16 cellular contexts compared by ENCODE assay signal in genomic region chr6:15994814-15995459, GRCh38.
DNase-seq lines count a peak whose midpoint lies in the region; ATAC-seq, FAIRE-seq and TF ChIP-seq lines count a peak whose summit lies in the region.
"Had no signal": no experiment of that assay in that cellular context is flagged by ENCODE, and none has a peak within 500 bp of the region (broad histone marks: within the 10 kb centered on the region; RNA-seq: fewer than 3 reads in every experiment).

No MANE protein-coding gene starts in this region.

- no peak overlapping the region for H3K27ac ChIP-seq in H1 (ENCODE audit: low read depth, low read length)
- H3K27ac ChIP-seq in gastrocnemius medialis: peak overlapping the region in 3 of 4 donors; percentile 19 to 35 (median 34)
- H3K27ac ChIP-seq in testis: peak overlapping the region in 1 of 2 donors; percentile 47
- H3K27ac ChIP-seq: KMS-11 had no signal

- FAIRE-seq in H1 (lab: Jason Lieb, UNC): no peak
- FAIRE-seq: RCC 7860 had no signal

- H3K36me3 ChIP-seq in H1 (ENCODE audit: control insufficient read depth in 2 of 4, insufficient read depth in 4 of 4, low read length in 3 of 4) (no peaks in the 10 kb centered on the region), gastrocnemius medialis (no peaks in the 10 kb centered on the region), testis (ENCODE audit: low read depth, missing control alignments) (no peaks in the 10 kb centered on the region)

- H3K4me3 ChIP-seq in NB4 (ENCODE audit: low read depth, low read length): no peak overlapping the region
- no peak overlapping the region for H3K4me3 ChIP-seq in H1 (ENCODE audit: extremely low read depth in 1 of 4, insufficient read depth in 2 of 4, low read depth in 3 of 4, low read length in 4 of 4)
- no peak overlapping the region for H3K4me3 ChIP-seq in gastrocnemius medialis
- H3K4me3 ChIP-seq in testis: no peak overlapping the region

- intact Hi-C loops in gastrocnemius medialis (cut with DNase I; ENCODE audit: low total_unique reads): no loop called here
- intact Hi-C loops in testis (cut with DNase I; ENCODE audit: low total_unique reads): no loop called here

- H3K9me3 ChIP-seq in H1 (ENCODE audit: insufficient read depth in 2 of 2, low read depth in 1 of 2, low read length in 1 of 2) (no peaks in the 10 kb centered on the region), gastrocnemius medialis (no peaks in the 10 kb centered on the region), testis (no peaks in the 10 kb centered on the region)

- peak overlapping the region; percentile 46; the same call in 1 of the 2 replicates for H2BK12ac ChIP-seq in H1 (ENCODE audit: low read depth, low read length)

- TF ChIP-seq POLR2A in NB4 (IDR thresholded peaks at IDR 0.05; ENCODE audit: extremely low read depth, insufficient read length) (no peak), H1 (IDR thresholded peaks at IDR 0.05; ENCODE audit: control extremely low read depth in 1 of 2, low read depth in 2 of 2, low read length in 2 of 2) (no peak), gastrocnemius medialis (IDR thresholded peaks at IDR 0.05) (no peak), testis (IDR thresholded peaks at IDR 0.05) (no peak)

- peak; percentile 62 for DNase-seq in NK-92 treated with Interleukin-12 subunit alpha and Interleukin-12 subunit beta, amount 100 ng/mL, for 24 hours (lab: John Stamatoyannopoulos, UW)
- DNase-seq in NK-92 (lab: John Stamatoyannopoulos, UW; ENCODE audit: unreplicated experiment) (no peak), NB4 (ENCODE audit: low read depth) (peak; percentile 82), H1 (ENCODE audit: low read depth in 1 of 2, low spot score in 2 of 2) (no peak), gastrocnemius medialis (no peak), testis (no peak), AG20443 (ENCODE audit: low spot score) (no peak)
- DNase-seq: 8988T; activated CD4-positive, alpha-beta T cell treated with anti-CD3 and anti-CD28 coated beads for 1 hour; H7; head of caudate nucleus; naive thymus-derived CD4-positive, alpha-beta T cell; NCI-H510A had no signal

- no peak overlapping the region for H2AK5ac ChIP-seq in H1 (ENCODE audit: low read depth, low read length)

- no peak overlapping the region for H2BK5ac ChIP-seq in H1 (ENCODE audit: low read depth, low read length)

- H2AFZ ChIP-seq in H1 (ENCODE audit: low read length): peak overlapping the region; percentile 55; the same call in 1 of the 2 replicates

- H3K4ac ChIP-seq in H1 (replicated peaks; ENCODE audit: insufficient read length, low read depth, low read length): no peak overlapping the region

- ATAC-seq in gastrocnemius medialis (no peak), GM18517 (IDR thresholded peaks at IDR 0.05; ENCODE audit: unreplicated experiment) (no peak)
- ATAC-seq: naive thymus-derived CD4-positive, alpha-beta T cell had no signal

- H3K4me1 ChIP-seq in H1 (replicated peaks in 1 of 4; ENCODE audit: control insufficient read depth in 3 of 4, insufficient read depth in 4 of 4, low read length in 3 of 4) (peaks cover 0 to 11% (median under 1%) of the 10 kb centered on the region in 4 experiments; a peak in 4 of 7 replicates), gastrocnemius medialis (peaks cover 0 to 3% of the 10 kb centered on the region in 2 donors), testis (peaks cover 13% of the 10 kb centered on the region)

- in situ Hi-C loops in gastrocnemius medialis (cut with MboI; ENCODE audit: low sequenced_read_pairs in 4 of 4): loop anchor here in 1 of 4 donors (25.0 kb wide), 1 partner anchor 192 kb away; no protein-coding TSS in a partner anchor

- no peak overlapping the region for H2BK120ac ChIP-seq in H1 (replicated peaks; ENCODE audit: low read depth, low read length)

- CTCF ChIA-PET in H1 (lab: Charles Lee; ENCODE audit: partially characterized antibody): no interaction called here

- no peaks in the 10 kb centered on the region for H3K79me2 ChIP-seq in H1 (ENCODE audit: control insufficient read depth in 1 of 2, insufficient read depth in 2 of 2, low read length in 2 of 2)

- no peak overlapping the region for H4K8ac ChIP-seq in H1 (ENCODE audit: extremely low read depth, insufficient read depth, low read length)

- 0 out of 2 replicates have a peak overlapping the region, but pooled peaks have one; percentile 6 for H3K18ac ChIP-seq in H1 (ENCODE audit: extremely low read depth, low read length)

- TF ChIP-seq CTCF in NB4 (IDR thresholded peaks at IDR 0.05; ENCODE audit: low read depth, low read length) (no peak), H1 (IDR thresholded peaks at IDR 0.05; ENCODE audit: control extremely low read depth in 1 of 3, insufficient read depth in 1 of 3, low read depth in 1 of 3, low read length in 3 of 3) (no peak), gastrocnemius medialis (IDR thresholded peaks at IDR 0.05 in 4 of 5, conservative IDR thresholded peaks at IDR 0.05 in 1 of 5) (no peak), testis (IDR thresholded peaks at IDR 0.05) (no peak)

- H4K91ac ChIP-seq in H1 (replicated peaks; ENCODE audit: insufficient read length, low read length): no peak overlapping the region

- H3K4me2 ChIP-seq in H1 (ENCODE audit: insufficient read depth in 1 of 2, low read depth in 2 of 2, low read length in 2 of 2): no peak overlapping the region
- H3K4me2 ChIP-seq: KMS-11 had no signal

- H3K14ac ChIP-seq in H1 (ENCODE audit: insufficient read length): no peak overlapping the region

- no peaks in the 10 kb centered on the region; a peak in 3 of 7 replicates for H3K27me3 ChIP-seq in H1 (replicated peaks in 1 of 4; ENCODE audit: control insufficient read depth in 3 of 4, extremely low read depth in 1 of 4, insufficient read depth in 3 of 4, low read length in 3 of 4)
- H3K27me3 ChIP-seq in gastrocnemius medialis: no peaks in the 10 kb centered on the region
- H3K27me3 ChIP-seq in testis: no peaks in the 10 kb centered on the region

- no peak overlapping the region for H2BK20ac ChIP-seq in H1 (ENCODE audit: low read length)

- H4K5ac ChIP-seq in H1 (ENCODE audit: insufficient read length, low read depth, low read length): no peak overlapping the region

- no peak overlapping the region for H3K56ac ChIP-seq in H1 (replicated peaks; ENCODE audit: insufficient read length, low read depth, low read length)

- no peak for TF ChIP-seq RAD21 in H1 (IDR thresholded peaks at IDR 0.05 in 1 of 2, conservative IDR thresholded peaks at IDR 0.05 in 1 of 2; ENCODE audit: low read depth in 2 of 2, low read length in 2 of 2)

- no peaks in the 10 kb centered on the region for H4K20me1 ChIP-seq in H1 (replicated peaks in 1 of 2; ENCODE audit: control insufficient read depth in 1 of 2, insufficient read depth in 2 of 2, low read length in 2 of 2)

- 88% methylated on average over 8 of the region's 8 CpGs; no CpG with 5 or more reads in 1 of the 2 experiments for whole genome bisulfite sequencing in H1 (ENCODE audit: extremely low coverage in 1 of 2, insufficient coverage in 1 of 2, insufficient read length in 1 of 2, insufficient replicate concordance in 2 of 2, low coverage in 1 of 2, low lambda C conversion rate in 2 of 2, missing lambda C conversion rate in 1 of 2), 2 experiments
- 50 to 54% methylated on average over 7 to 8 of the region's 8 CpGs for WGBS in testis, 2 donors

- H2BK15ac ChIP-seq in H1 (ENCODE audit: low read length): no peak overlapping the region

- H3K79me1 ChIP-seq in H1 (ENCODE audit: low read depth, low read length): no peaks in the 10 kb centered on the region

- no peaks in the 10 kb centered on the region for H3K23me2 ChIP-seq in H1 (ENCODE audit: low read depth, low read length)

- POLR2A ChIA-PET in H1 (lab: Charles Lee; ENCODE audit: partially characterized antibody): no interaction called here

- H3K9ac ChIP-seq in H1 (replicated peaks in 1 of 4; ENCODE audit: extremely low read depth in 1 of 4, low read depth in 3 of 4, low read length in 3 of 4): no peak overlapping the region
- H3K9ac ChIP-seq: KMS-11 had no signal

- no peak overlapping the region for H3K23ac ChIP-seq in H1 (ENCODE audit: insufficient read length)

- no peak for TF ChIP-seq EP300 in H1 (IDR thresholded peaks at IDR 0.05; ENCODE audit: borderline replicate concordance in 1 of 2, low read depth in 2 of 2, low read length in 2 of 2)

TF ChIP-seq in H1, 55 proteins besides CTCF, POLR2A, EP300 and RAD21:
- TF ChIP-seq YY1 (IDR thresholded peaks at IDR 0.05; ENCODE audit: low read depth, low read length) (no peak), HDAC6 (IDR thresholded peaks at IDR 0.05; ENCODE audit: low read depth, low read length) (no peak), JUN (IDR thresholded peaks at IDR 0.05; ENCODE audit: low read depth, low read length) (no peak), BRCA1 (IDR thresholded peaks at IDR 0.05; ENCODE audit: low read depth, low read length) (no peak), POLR2AphosphoS5 (IDR thresholded peaks at IDR 0.05; ENCODE audit: low read depth, low read length) (no peak), EZH2 (IDR thresholded peaks at IDR 0.05; ENCODE audit: low read depth, low read length, severe bottlenecking) (no peak), ATF3 (IDR thresholded peaks at IDR 0.05; ENCODE audit: insufficient read depth, low read depth, low read length) (no peak), GABPA (IDR thresholded peaks at IDR 0.05; ENCODE audit: borderline replicate concordance, insufficient read depth, low read length) (no peak), NANOG (IDR thresholded peaks at IDR 0.05; ENCODE audit: insufficient read depth, low read depth, low read length, poor library complexity, severe bottlenecking) (no peak), ASH2L (IDR thresholded peaks at IDR 0.05; ENCODE audit: low read length) (no peak), CBX8 (IDR thresholded peaks at IDR 0.05; ENCODE audit: borderline replicate concordance, low read depth, low read length) (no peak), E2F6 (IDR thresholded peaks at IDR 0.05) (no peak), POU5F1 (IDR thresholded peaks at IDR 0.05; ENCODE audit: low read depth, low read length) (no peak), TCF12 (IDR thresholded peaks at IDR 0.05; ENCODE audit: low read depth, low read length) (no peak), TAF7 (optimal IDR thresholded peaks at IDR 0.05; ENCODE audit: borderline replicate concordance, low read depth, low read length) (no peak), KDM4A (IDR thresholded peaks at IDR 0.05; ENCODE audit: low read depth, low read length, severe bottlenecking) (no peak), EGR1 (IDR thresholded peaks at IDR 0.05; ENCODE audit: borderline replicate concordance, low read depth, low read length) (no peak)

Comparison
In these comparisons a context has a peak if more than half of its experiments do, and no peak if none do; other contexts are left out.
1. DNase-seq: peak in NK-92 treated with Interleukin-12 subunit alpha and Interleukin-12 subunit beta, amount 100 ng/mL, for 24 hours (single experiment) and NB4 (single experiment); none in NK-92 (single experiment), H1 (0 of 2), gastrocnemius medialis (0 of 2), testis (single experiment) and AG20443 (single experiment).